ENCODE assay signal across 1 cellular context in the genomic region with DNA sequence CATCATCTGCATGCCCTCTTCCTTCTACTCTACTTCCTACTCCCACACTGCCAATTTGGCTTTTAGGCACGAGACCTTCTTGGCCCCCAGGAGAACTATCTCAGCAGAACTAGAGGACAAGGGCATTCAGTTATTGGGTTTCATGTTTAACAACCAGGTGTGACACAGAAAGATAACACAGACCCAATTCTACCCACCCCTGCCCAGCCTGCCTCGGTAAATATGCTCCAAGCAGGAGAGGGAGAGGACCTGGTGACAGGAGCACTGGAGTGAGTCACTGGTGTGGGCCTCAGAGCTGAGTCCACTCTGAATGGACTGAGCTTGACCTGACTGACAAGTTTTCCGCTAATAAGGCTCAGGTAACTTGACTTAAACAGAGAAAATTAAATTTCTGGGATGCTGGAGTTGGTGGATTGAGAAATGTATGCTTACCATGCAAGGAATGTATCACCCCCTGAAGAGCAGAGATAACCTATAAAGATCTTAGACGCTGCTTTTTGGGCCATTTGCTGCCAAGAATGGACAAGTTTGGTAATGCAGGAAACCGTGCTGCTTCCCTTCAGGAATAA.
TF ChIP-seq lines count a peak whose summit lies in the region.

No MANE protein-coding gene starts in this region.

TF ChIP-seq in HepG2, 621 proteins besides CTCF, POLR2A, EP300 and RAD21 (continued from another document and continues in another):
- TF ChIP-seq MEIS1 (CRISPR knock-in tag; IDR thresholded peaks at IDR 0.05; ENCODE audit: borderline replicate concordance) = no peak
- TF ChIP-seq RXRA (CRISPR knock-in tag; IDR thresholded peaks at IDR 0.05) = peak; percentile 20; the same call in 1 of the 2 replicates
- TF ChIP-seq ZNF570 (CRISPR knock-in tag; IDR thresholded peaks at IDR 0.05; ENCODE audit: borderline replicate concordance) = no peak
- no peak for TF ChIP-seq ZNF780A (CRISPR knock-in tag; IDR thresholded peaks at IDR 0.05)
- TF ChIP-seq NBN (conservative IDR thresholded peaks at IDR 0.05) = no peak
- no peak for TF ChIP-seq ZFP90 (CRISPR knock-in tag; IDR thresholded peaks at IDR 0.05; ENCODE audit: borderline replicate concordance)
- TF ChIP-seq ZBTB49 (CRISPR knock-in tag; IDR thresholded peaks at IDR 0.05; ENCODE audit: borderline replicate concordance) = no peak
- TF ChIP-seq ZNF772 (CRISPR knock-in tag; IDR thresholded peaks at IDR 0.05) = no peak
- no peak for TF ChIP-seq ONECUT2 (CRISPR knock-in tag; IDR thresholded peaks at IDR 0.05)
- peak; percentile 55 for TF ChIP-seq SAP130 (CRISPR knock-in tag; IDR thresholded peaks at IDR 0.05; ENCODE audit: low read depth)
- TF ChIP-seq, protein P1, sequence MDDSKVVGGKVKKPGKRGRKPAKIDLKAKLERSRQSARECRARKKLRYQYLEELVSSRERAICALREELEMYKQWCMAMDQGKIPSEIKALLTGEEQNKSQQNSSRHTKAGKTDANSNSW (CRISPR knock-in tag; IDR thresholded peaks at IDR 0.05; ENCODE audit: borderline replicate concordance) = no peak
- TF ChIP-seq ZNF557 (CRISPR knock-in tag; IDR thresholded peaks at IDR 0.05) = no peak
- no peak for TF ChIP-seq THYN1 (CRISPR knock-in tag; IDR thresholded peaks at IDR 0.05; ENCODE audit: borderline replicate concordance, low read depth)
- TF ChIP-seq, protein P2, sequence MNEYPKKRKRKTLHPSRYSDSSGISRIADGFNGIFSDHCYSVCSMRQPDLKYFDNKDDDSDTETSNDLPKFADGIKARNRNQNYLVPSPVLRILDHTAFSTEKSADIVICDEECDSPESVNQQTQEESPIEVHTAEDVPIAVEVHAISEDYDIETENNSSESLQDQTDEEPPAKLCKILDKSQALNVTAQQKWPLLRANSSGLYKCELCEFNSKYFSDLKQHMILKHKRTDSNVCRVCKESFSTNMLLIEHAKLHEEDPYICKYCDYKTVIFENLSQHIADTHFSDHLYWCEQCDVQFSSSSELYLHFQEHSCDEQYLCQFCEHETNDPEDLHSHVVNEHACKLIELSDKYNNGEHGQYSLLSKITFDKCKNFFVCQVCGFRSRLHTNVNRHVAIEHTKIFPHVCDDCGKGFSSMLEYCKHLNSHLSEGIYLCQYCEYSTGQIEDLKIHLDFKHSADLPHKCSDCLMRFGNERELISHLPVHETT (CRISPR knock-in tag; conservative IDR thresholded peaks at IDR 0.05) = no peak
- TF ChIP-seq ZFAT (CRISPR knock-in tag; conservative IDR thresholded peaks at IDR 0.05) = no peak
- no peak for TF ChIP-seq ZNF580 (CRISPR knock-in tag; IDR thresholded peaks at IDR 0.05; ENCODE audit: borderline replicate concordance, low read depth)
- no peak for TF ChIP-seq ZNF180 (CRISPR knock-in tag; IDR thresholded peaks at IDR 0.05; ENCODE audit: borderline replicate concordance, low read depth)
- TF ChIP-seq, protein P3, sequence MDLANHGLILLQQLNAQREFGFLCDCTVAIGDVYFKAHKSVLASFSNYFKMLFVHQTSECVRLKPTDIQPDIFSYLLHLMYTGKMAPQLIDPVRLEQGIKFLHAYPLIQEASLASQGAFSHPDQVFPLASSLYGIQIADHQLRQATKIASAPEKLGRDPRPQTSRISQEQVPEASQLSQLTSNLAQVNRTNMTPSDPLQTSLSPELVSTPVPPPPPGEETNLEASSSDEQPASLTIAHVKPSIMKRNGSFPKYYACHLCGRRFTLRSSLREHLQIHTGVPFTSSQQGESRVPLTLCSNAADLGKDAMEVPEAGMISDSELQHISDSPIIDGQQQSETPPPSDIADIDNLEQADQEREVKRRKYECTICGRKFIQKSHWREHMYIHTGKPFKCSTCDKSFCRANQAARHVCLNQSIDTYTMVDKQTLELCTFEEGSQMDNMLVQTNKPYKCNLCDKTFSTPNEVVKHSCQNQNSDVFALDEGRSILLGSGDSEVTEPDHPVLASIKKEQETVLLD (CRISPR knock-in tag; IDR thresholded peaks at IDR 0.05; ENCODE audit: low read depth) = no peak
- no peak for TF ChIP-seq KLF13 (CRISPR knock-in tag; IDR thresholded peaks at IDR 0.05)
- TF ChIP-seq ZNF770 (CRISPR knock-in tag; IDR thresholded peaks at IDR 0.05) = no peak
- TF ChIP-seq ZFP91 (CRISPR knock-in tag; IDR thresholded peaks at IDR 0.05; ENCODE audit: borderline replicate concordance) = no peak
- no peak for TF ChIP-seq TCF7L2 (IDR thresholded peaks at IDR 0.05; ENCODE audit: low read depth, low read length)
- TF ChIP-seq, protein P4, sequence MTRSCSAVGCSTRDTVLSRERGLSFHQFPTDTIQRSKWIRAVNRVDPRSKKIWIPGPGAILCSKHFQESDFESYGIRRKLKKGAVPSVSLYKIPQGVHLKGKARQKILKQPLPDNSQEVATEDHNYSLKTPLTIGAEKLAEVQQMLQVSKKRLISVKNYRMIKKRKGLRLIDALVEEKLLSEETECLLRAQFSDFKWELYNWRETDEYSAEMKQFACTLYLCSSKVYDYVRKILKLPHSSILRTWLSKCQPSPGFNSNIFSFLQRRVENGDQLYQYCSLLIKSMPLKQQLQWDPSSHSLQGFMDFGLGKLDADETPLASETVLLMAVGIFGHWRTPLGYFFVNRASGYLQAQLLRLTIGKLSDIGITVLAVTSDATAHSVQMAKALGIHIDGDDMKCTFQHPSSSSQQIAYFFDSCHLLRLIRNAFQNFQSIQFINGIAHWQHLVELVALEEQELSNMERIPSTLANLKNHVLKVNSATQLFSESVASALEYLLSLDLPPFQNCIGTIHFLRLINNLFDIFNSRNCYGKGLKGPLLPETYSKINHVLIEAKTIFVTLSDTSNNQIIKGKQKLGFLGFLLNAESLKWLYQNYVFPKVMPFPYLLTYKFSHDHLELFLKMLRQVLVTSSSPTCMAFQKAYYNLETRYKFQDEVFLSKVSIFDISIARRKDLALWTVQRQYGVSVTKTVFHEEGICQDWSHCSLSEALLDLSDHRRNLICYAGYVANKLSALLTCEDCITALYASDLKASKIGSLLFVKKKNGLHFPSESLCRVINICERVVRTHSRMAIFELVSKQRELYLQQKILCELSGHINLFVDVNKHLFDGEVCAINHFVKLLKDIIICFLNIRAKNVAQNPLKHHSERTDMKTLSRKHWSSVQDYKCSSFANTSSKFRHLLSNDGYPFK (CRISPR knock-in tag; IDR thresholded peaks at IDR 0.05; ENCODE audit: borderline replicate concordance) = no peak
- TF ChIP-seq FOXK1 (CRISPR knock-in tag; IDR thresholded peaks at IDR 0.05; ENCODE audit: borderline replicate concordance, low read depth) = no peak
- TF ChIP-seq ZNF263 (CRISPR knock-in tag; IDR thresholded peaks at IDR 0.05) = peak; percentile 82
- TF ChIP-seq MED13 (CRISPR knock-in tag; IDR thresholded peaks at IDR 0.05) = no peak
- TF ChIP-seq NFE2 (CRISPR knock-in tag; IDR thresholded peaks at IDR 0.05) = no peak
- no peak for TF ChIP-seq ZNF7 (CRISPR knock-in tag; IDR thresholded peaks at IDR 0.05)
- no peak for TF ChIP-seq ZSCAN25 (CRISPR knock-in tag; IDR thresholded peaks at IDR 0.05)
- no peak for TF ChIP-seq TEAD2 (CRISPR knock-in tag; IDR thresholded peaks at IDR 0.05)
- no peak for TF ChIP-seq KLF9 (CRISPR knock-in tag; IDR thresholded peaks at IDR 0.05; ENCODE audit: low read depth)
- TF ChIP-seq SALL1 (CRISPR knock-in tag; IDR thresholded peaks at IDR 0.05) = 0 out of 2 replicates have a peak, but pooled peaks have one; percentile 22
- no peak for TF ChIP-seq SRSF4 (IDR thresholded peaks at IDR 0.05; ENCODE audit: low read depth, low read length, poor library complexity, severe bottlenecking)
- TF ChIP-seq FUBP1 (CRISPR knock-in tag; IDR thresholded peaks at IDR 0.05; ENCODE audit: borderline replicate concordance) = no peak
- no peak for TF ChIP-seq PITX1 (CRISPR knock-in tag; IDR thresholded peaks at IDR 0.05)
- TF ChIP-seq ZNF850 (CRISPR knock-in tag; conservative IDR thresholded peaks at IDR 0.05) = no peak
- TF ChIP-seq HOXD1 (CRISPR knock-in tag; IDR thresholded peaks at IDR 0.05) = no peak
- no peak for TF ChIP-seq LCORL (IDR thresholded peaks at IDR 0.05)
- peak; percentile 71 for TF ChIP-seq LCORL (CRISPR knock-in tag; IDR thresholded peaks at IDR 0.05)
- TF ChIP-seq SPEN (CRISPR knock-in tag; IDR thresholded peaks at IDR 0.05; ENCODE audit: low read depth) = peak; percentile 28; the same call in 1 of the 2 replicates
- no peak for TF ChIP-seq ZNF562 (CRISPR knock-in tag; IDR thresholded peaks at IDR 0.05; ENCODE audit: borderline replicate concordance)
- no peak for TF ChIP-seq TARDBP (CRISPR knock-in tag; IDR thresholded peaks at IDR 0.05)
- 0 out of 2 replicates have a peak, but pooled peaks have one; percentile 10 for TF ChIP-seq SIX1 (CRISPR knock-in tag; IDR thresholded peaks at IDR 0.05; ENCODE audit: borderline replicate concordance)
- TF ChIP-seq MLLT10 (CRISPR knock-in tag; IDR thresholded peaks at IDR 0.05) = no peak
- TF ChIP-seq UBTF (CRISPR knock-in tag; IDR thresholded peaks at IDR 0.05) = no peak
